In genomic region chr4:54231419-54232150, GRCh38 we compare ENCODE assay signal across 8 cellular contexts. TPM values are rescaled to one million over a fixed set of nuclear protein-coding genes. Genes with fewer than 3 reads are reported as not detected.
A peak's percentile ranks its signal among the peaks of the same experiment; 100 is the strongest.
DNase-seq lines count a peak whose midpoint lies in the region; ATAC-seq and TF ChIP-seq lines count a peak whose summit lies in the region.

No MANE protein-coding gene starts in this region.

- ATAC-seq in Right ventricle myocardium inferior (peak; percentile 34), GM21423 (IDR thresholded peaks at IDR 0.05; ENCODE audit: unreplicated experiment) (no peak)

- intact Hi-C loops in Right ventricle myocardium inferior (cut with DNase I) (loop anchor here (2.0 to 10.0 kb wide), 3 partner anchors 854 to 1517 kb away; partner anchors contain the start of gene FIP1L1), cardiac septum (cut with DNase I) (loop anchor here (2.0 to 10.0 kb wide), 5 partner anchors 323 to 1999 kb away; partner anchors contain the start of gene SCFD2)

- peak; percentile 82 for DNase-seq in Right ventricle myocardium inferior (ENCODE audit: missing footprints)
- DNase-seq in cardiac septum (ENCODE audit: low spot score) = no peak
- no peak for DNase-seq in epithelial cell of esophagus (ENCODE audit: low read depth)
- DNase-seq in myocyte (ENCODE audit: low read depth) = peak; percentile 12
- no peak for DNase-seq in NCI-H146 treated with DMSO at 0.1 percent for 48 hours (lab: John Stamatoyannopoulos, UW; ENCODE audit: unreplicated experiment)
- no peak for DNase-seq in SW 1271 (lab: John Stamatoyannopoulos, UW)
- DNase-seq in AG08395 (ENCODE audit: low spot score) = no peak

- TF ChIP-seq CTCF in epithelial cell of esophagus (IDR thresholded peaks at IDR 0.05; ENCODE audit: insufficient read depth, low read depth, low read length, missing control alignments) = no peak

- peak overlapping the region; percentile 19 for H3K4me3 ChIP-seq in epithelial cell of esophagus (ENCODE audit: low read length)

RNA-seq across cellular contexts. Expression of gene PDGFRA, which starts 2.5 kb away (rescaled TPM):
- total RNA-seq in Right ventricle myocardium inferior (38.5 TPM), cardiac septum (23.4 TPM), myocyte (2.1 and 4.3 TPM in 2 replicates)
- polyA plus RNA-seq in myocyte (2012) = 0.96 TPM

Comparison
In these comparisons a context has a peak if more than half of its experiments do, and no peak if none do; other contexts are left out.
1. DNase-seq: peak in Right ventricle myocardium inferior (single experiment) and myocyte (single experiment); none in cardiac septum (single experiment), epithelial cell of esophagus (single experiment), NCI-H146 treated with DMSO at 0.1 percent for 48 hours (single experiment), SW 1271 (0 of 2) and AG08395 (single experiment).